Comparison of ENCODE assay signal across 8 cellular contexts in genomic region chr7:13279854-13280435, GRCh38.
A peak's percentile ranks its signal among the peaks of the same experiment; 100 is the strongest.
DNase-seq lines count a peak whose midpoint lies in the region; ATAC-seq and TF ChIP-seq lines count a peak whose summit lies in the region.

No MANE protein-coding gene starts in this region.

- H3K27ac ChIP-seq in upper lobe of right lung, result no peak overlapping the region

- peak; percentile 57 for DNase-seq in CD1c-positive myeloid dendritic cell (ENCODE audit: extremely low spot score)
- peak; percentile 15 to 37 for DNase-seq in Kasumi-1 (lab: John Stamatoyannopoulos, UW)
- peak; percentile 78 for DNase-seq in SHP77 treated with DMSO at 0.1 percent for 48 hours (lab: John Stamatoyannopoulos, UW)
- DNase-seq in fibroblast of the conjunctiva (ENCODE audit: low read depth), result peak; percentile 5
- DNase-seq in upper lobe of right lung, result no peak
- no peak for DNase-seq in islet precursor cell
- no peak for DNase-seq in UCSD-AML1 (lab: John Stamatoyannopoulos, UW; ENCODE audit: unreplicated experiment)

- H3K27me3 ChIP-seq in upper lobe of right lung, result no peaks in the 10 kb centered on the region

- H3K4me1 ChIP-seq in upper lobe of right lung, result no peaks in the 10 kb centered on the region

- TF ChIP-seq CTCF in upper lobe of right lung (IDR thresholded peaks at IDR 0.05), result peak; percentile 50

- no peak overlapping the region for H3K4me3 ChIP-seq in upper lobe of right lung

- H3K36me3 ChIP-seq in upper lobe of right lung, result no peaks in the 10 kb centered on the region

- intact Hi-C loops in upper lobe of right lung (cut with DNase I), result loop anchor here (10.0 kb wide), 1 partner anchor 1175 kb away; no protein-coding TSS in a partner anchor

- ATAC-seq in upper lobe of right lung, result no peak
- no peak for ATAC-seq in HG03521 (IDR thresholded peaks at IDR 0.05; ENCODE audit: unreplicated experiment)

- H3K9me3 ChIP-seq in upper lobe of right lung, result no peaks in the 10 kb centered on the region

Comparison
In these comparisons a context has a peak if more than half of its experiments do, and no peak if none do; other contexts are left out.
1. DNase-seq: peak in CD1c-positive myeloid dendritic cell (single experiment), Kasumi-1 (2 of 2), SHP77 treated with DMSO at 0.1 percent for 48 hours (single experiment) and fibroblast of the conjunctiva (single experiment); none in upper lobe of right lung (single experiment), islet precursor cell (single experiment) and UCSD-AML1 (single experiment).